Comparison of ENCODE assay signal across 1 cellular context in the genomic region with DNA sequence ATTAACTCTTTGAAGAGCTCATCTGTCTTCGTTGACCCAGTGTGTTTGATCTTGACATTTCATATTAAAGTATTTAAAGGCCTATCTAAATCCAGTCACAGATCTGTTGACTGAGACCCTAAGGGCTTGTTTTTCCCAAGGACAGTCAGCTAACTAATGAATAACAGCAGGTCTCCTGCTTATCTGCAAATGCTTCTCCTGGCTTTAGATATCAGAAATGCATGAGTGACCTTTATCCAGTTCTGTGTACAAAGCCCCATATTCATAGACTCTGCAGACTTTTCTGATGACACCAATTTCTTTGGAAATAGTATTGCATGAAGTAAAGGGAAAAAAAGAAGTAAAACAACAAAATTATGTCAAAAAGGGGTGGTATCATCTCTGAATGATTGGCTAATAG.
TF ChIP-seq lines count a peak whose summit lies in the region.

No MANE protein-coding gene starts in this region.

TF ChIP-seq in HepG2, 621 proteins besides CTCF, POLR2A, EP300 and RAD21 (continued from another document and continues in another):
- TF ChIP-seq ATF1 (CRISPR knock-in tag; IDR thresholded peaks at IDR 0.05) (peak; percentile 46; the same call in 1 of the 2 replicates), JUNB (CRISPR knock-in tag; IDR thresholded peaks at IDR 0.05; ENCODE audit: borderline replicate concordance) (no peak), BCL6 (CRISPR knock-in tag; IDR thresholded peaks at IDR 0.05) (peak; percentile 37; the same call in 1 of the 2 replicates), TARDBP (CRISPR knock-in tag; IDR thresholded peaks at IDR 0.05) (0 out of 2 replicates have a peak, but pooled peaks have one; percentile 54), TMF1 (CRISPR knock-in tag; IDR thresholded peaks at IDR 0.05; ENCODE audit: low read depth) (no peak), FOXO1 (CRISPR knock-in tag; IDR thresholded peaks at IDR 0.05) (0 out of 2 replicates have a peak, but pooled peaks have one; percentile 32), TBL1XR1 (IDR thresholded peaks at IDR 0.05; ENCODE audit: borderline replicate concordance, low read length, partially characterized antibody) (no peak), PPARG (CRISPR knock-in tag; conservative IDR thresholded peaks at IDR 0.05) (peak; percentile 71; the same call in 1 of the 2 replicates), SP5 (CRISPR knock-in tag; IDR thresholded peaks at IDR 0.05; ENCODE audit: borderline replicate concordance, low read depth) (peak; percentile 21; the same call in 1 of the 2 replicates), HNF4G (IDR thresholded peaks at IDR 0.05; ENCODE audit: borderline replicate concordance, low read depth, low read length) (peak; percentile 52), HNF4G (CRISPR knock-in tag; IDR thresholded peaks at IDR 0.05; ENCODE audit: borderline replicate concordance, low read depth) (no peak), SOX6 (IDR thresholded peaks at IDR 0.05) (no peak), SOX6 (CRISPR knock-in tag; IDR thresholded peaks at IDR 0.05) (peak; percentile 62; the same call in 1 of the 2 replicates), ZC3H4 (CRISPR knock-in tag; IDR thresholded peaks at IDR 0.05; ENCODE audit: borderline replicate concordance) (no peak), ASH2L (IDR thresholded peaks at IDR 0.05; ENCODE audit: insufficient read length, low read depth, low read length) (peak; percentile 28), ZNF260 (CRISPR knock-in tag; IDR thresholded peaks at IDR 0.05; ENCODE audit: borderline replicate concordance, low read depth) (0 out of 2 replicates have a peak, but pooled peaks have one; percentile 72), SAP130 (CRISPR knock-in tag; IDR thresholded peaks at IDR 0.05; ENCODE audit: low read depth) (peak; percentile 50; the same call in 1 of the 2 replicates), NPAS2 (CRISPR knock-in tag; IDR thresholded peaks at IDR 0.05; ENCODE audit: borderline replicate concordance) (no peak), GFI1 (CRISPR knock-in tag; IDR thresholded peaks at IDR 0.05; ENCODE audit: borderline replicate concordance) (peak; percentile 73; the same call in 1 of the 2 replicates), CBX5 (CRISPR knock-in tag; IDR thresholded peaks at IDR 0.05; ENCODE audit: borderline replicate concordance) (no peak), SMARCC2 (IDR thresholded peaks at IDR 0.05) (no peak), NR2F2 (IDR thresholded peaks at IDR 0.05; ENCODE audit: borderline replicate concordance, low read depth) (peak; percentile 27; the same call in 1 of the 2 replicates), SMC3 (IDR thresholded peaks at IDR 0.05; ENCODE audit: low read length) (no peak), CCAR2 (optimal IDR thresholded peaks at IDR 0.05; ENCODE audit: low read depth, low read length) (no peak), POLR2AphosphoS5 (IDR thresholded peaks at IDR 0.05; ENCODE audit: low read depth, low read length) (no peak), NR2F6 (IDR thresholded peaks at IDR 0.05) (peak; percentile 48; the same call in 1 of the 2 replicates), NR2F6 (CRISPR knock-in tag; IDR thresholded peaks at IDR 0.05) (peak; percentile 57; the same call in 1 of the 2 replicates), ZBTB7B (CRISPR knock-in tag; IDR thresholded peaks at IDR 0.05) (peak; percentile 74), CEBPG (CRISPR knock-in tag; IDR thresholded peaks at IDR 0.05) (0 out of 2 replicates have a peak, but pooled peaks have one; percentile 46), KLF11 (CRISPR knock-in tag; IDR thresholded peaks at IDR 0.05) (0 out of 2 replicates have a peak, but pooled peaks have one; percentile 22), ISL2 (CRISPR knock-in tag; IDR thresholded peaks at IDR 0.05) (peak; percentile 66; the same call in 1 of the 2 replicates)
- TF ChIP-seq, protein P1, sequence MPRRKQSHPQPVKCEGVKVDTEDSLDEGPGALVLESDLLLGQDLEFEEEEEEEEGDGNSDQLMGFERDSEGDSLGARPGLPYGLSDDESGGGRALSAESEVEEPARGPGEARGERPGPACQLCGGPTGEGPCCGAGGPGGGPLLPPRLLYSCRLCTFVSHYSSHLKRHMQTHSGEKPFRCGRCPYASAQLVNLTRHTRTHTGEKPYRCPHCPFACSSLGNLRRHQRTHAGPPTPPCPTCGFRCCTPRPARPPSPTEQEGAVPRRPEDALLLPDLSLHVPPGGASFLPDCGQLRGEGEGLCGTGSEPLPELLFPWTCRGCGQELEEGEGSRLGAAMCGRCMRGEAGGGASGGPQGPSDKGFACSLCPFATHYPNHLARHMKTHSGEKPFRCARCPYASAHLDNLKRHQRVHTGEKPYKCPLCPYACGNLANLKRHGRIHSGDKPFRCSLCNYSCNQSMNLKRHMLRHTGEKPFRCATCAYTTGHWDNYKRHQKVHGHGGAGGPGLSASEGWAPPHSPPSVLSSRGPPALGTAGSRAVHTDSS (CRISPR knock-in tag; conservative IDR thresholded peaks at IDR 0.05), result no peak
- TF ChIP-seq, protein P2, sequence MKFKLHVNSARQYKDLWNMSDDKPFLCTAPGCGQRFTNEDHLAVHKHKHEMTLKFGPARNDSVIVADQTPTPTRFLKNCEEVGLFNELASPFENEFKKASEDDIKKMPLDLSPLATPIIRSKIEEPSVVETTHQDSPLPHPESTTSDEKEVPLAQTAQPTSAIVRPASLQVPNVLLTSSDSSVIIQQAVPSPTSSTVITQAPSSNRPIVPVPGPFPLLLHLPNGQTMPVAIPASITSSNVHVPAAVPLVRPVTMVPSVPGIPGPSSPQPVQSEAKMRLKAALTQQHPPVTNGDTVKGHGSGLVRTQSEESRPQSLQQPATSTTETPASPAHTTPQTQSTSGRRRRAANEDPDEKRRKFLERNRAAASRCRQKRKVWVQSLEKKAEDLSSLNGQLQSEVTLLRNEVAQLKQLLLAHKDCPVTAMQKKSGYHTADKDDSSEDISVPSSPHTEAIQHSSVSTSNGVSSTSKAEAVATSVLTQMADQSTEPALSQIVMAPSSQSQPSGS (CRISPR knock-in tag; IDR thresholded peaks at IDR 0.05), result 0 out of 2 replicates have a peak, but pooled peaks have one; percentile 28
- TF ChIP-seq, protein P3, sequence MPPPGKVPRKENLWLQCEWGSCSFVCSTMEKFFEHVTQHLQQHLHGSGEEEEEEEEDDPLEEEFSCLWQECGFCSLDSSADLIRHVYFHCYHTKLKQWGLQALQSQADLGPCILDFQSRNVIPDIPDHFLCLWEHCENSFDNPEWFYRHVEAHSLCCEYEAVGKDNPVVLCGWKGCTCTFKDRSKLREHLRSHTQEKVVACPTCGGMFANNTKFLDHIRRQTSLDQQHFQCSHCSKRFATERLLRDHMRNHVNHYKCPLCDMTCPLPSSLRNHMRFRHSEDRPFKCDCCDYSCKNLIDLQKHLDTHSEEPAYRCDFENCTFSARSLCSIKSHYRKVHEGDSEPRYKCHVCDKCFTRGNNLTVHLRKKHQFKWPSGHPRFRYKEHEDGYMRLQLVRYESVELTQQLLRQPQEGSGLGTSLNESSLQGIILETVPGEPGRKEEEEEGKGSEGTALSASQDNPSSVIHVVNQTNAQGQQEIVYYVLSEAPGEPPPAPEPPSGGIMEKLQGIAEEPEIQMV (CRISPR knock-in tag; IDR thresholded peaks at IDR 0.05; ENCODE audit: low read depth), result no peak
- TF ChIP-seq, protein P4, sequence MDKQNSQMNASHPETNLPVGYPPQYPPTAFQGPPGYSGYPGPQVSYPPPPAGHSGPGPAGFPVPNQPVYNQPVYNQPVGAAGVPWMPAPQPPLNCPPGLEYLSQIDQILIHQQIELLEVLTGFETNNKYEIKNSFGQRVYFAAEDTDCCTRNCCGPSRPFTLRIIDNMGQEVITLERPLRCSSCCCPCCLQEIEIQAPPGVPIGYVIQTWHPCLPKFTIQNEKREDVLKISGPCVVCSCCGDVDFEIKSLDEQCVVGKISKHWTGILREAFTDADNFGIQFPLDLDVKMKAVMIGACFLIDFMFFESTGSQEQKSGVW (CRISPR knock-in tag; IDR thresholded peaks at IDR 0.05; ENCODE audit: borderline replicate concordance), result no peak
- TF ChIP-seq, protein P5, sequence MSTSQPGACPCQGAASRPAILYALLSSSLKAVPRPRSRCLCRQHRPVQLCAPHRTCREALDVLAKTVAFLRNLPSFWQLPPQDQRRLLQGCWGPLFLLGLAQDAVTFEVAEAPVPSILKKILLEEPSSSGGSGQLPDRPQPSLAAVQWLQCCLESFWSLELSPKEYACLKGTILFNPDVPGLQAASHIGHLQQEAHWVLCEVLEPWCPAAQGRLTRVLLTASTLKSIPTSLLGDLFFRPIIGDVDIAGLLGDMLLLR (CRISPR knock-in tag; IDR thresholded peaks at IDR 0.05), result no peak
- TF ChIP-seq, protein P6, sequence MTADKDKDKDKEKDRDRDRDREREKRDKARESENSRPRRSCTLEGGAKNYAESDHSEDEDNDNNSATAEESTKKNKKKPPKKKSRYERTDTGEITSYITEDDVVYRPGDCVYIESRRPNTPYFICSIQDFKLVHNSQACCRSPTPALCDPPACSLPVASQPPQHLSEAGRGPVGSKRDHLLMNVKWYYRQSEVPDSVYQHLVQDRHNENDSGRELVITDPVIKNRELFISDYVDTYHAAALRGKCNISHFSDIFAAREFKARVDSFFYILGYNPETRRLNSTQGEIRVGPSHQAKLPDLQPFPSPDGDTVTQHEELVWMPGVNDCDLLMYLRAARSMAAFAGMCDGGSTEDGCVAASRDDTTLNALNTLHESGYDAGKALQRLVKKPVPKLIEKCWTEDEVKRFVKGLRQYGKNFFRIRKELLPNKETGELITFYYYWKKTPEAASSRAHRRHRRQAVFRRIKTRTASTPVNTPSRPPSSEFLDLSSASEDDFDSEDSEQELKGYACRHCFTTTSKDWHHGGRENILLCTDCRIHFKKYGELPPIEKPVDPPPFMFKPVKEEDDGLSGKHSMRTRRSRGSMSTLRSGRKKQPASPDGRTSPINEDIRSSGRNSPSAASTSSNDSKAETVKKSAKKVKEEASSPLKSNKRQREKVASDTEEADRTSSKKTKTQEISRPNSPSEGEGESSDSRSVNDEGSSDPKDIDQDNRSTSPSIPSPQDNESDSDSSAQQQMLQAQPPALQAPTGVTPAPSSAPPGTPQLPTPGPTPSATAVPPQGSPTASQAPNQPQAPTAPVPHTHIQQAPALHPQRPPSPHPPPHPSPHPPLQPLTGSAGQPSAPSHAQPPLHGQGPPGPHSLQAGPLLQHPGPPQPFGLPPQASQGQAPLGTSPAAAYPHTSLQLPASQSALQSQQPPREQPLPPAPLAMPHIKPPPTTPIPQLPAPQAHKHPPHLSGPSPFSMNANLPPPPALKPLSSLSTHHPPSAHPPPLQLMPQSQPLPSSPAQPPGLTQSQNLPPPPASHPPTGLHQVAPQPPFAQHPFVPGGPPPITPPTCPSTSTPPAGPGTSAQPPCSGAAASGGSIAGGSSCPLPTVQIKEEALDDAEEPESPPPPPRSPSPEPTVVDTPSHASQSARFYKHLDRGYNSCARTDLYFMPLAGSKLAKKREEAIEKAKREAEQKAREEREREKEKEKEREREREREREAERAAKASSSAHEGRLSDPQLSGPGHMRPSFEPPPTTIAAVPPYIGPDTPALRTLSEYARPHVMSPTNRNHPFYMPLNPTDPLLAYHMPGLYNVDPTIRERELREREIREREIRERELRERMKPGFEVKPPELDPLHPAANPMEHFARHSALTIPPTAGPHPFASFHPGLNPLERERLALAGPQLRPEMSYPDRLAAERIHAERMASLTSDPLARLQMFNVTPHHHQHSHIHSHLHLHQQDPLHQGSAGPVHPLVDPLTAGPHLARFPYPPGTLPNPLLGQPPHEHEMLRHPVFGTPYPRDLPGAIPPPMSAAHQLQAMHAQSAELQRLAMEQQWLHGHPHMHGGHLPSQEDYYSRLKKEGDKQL (CRISPR knock-in tag; IDR thresholded peaks at IDR 0.05; ENCODE audit: low read depth), result 0 out of 2 replicates have a peak, but pooled peaks have one; percentile 25
- TF ChIP-seq, protein P7, sequence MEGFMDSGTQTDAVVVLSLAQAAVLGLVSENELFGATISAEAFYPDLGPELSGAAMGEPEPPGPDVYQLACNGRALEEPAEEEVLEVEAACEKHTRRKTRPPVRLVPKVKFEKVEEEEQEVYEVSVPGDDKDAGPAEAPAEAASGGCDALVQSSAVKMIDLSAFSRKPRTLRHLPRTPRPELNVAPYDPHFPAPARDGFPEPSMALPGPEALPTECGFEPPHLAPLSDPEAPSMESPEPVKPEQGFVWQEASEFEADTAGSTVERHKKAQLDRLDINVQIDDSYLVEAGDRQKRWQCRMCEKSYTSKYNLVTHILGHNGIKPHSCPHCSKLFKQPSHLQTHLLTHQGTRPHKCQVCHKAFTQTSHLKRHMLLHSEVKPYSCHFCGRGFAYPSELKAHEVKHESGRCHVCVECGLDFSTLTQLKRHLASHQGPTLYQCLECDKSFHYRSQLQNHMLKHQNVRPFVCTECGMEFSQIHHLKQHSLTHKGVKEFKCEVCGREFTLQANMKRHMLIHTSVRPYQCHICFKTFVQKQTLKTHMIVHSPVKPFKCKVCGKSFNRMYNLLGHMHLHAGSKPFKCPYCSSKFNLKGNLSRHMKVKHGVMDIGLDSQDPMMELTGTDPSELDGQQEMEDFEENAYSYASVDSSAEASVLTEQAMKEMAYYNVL (CRISPR knock-in tag; IDR thresholded peaks at IDR 0.05; ENCODE audit: borderline replicate concordance), result 0 out of 2 replicates have a peak, but pooled peaks have one; percentile 45
- TF ChIP-seq, protein P8, sequence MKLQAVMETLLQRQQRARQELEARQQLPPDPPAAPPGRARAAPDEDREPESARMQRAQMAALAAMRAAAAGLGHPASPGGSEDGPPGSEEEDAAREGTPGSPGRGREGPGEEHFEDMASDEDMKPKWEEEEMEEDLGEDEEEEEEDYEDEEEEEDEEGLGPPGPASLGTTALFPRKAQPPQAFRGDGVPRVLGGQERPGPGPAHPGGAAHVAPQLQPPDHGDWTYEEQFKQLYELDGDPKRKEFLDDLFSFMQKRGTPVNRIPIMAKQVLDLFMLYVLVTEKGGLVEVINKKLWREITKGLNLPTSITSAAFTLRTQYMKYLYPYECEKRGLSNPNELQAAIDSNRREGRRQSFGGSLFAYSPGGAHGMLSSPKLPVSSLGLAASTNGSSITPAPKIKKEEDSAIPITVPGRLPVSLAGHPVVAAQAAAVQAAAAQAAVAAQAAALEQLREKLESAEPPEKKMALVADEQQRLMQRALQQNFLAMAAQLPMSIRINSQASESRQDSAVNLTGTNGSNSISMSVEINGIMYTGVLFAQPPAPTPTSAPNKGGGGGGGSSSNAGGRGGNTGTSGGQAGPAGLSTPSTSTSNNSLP (IDR thresholded peaks at IDR 0.05; ENCODE audit: low read depth, low read length), result peak; percentile 81; the same call in 1 of the 2 replicates
- TF ChIP-seq, protein P9, sequence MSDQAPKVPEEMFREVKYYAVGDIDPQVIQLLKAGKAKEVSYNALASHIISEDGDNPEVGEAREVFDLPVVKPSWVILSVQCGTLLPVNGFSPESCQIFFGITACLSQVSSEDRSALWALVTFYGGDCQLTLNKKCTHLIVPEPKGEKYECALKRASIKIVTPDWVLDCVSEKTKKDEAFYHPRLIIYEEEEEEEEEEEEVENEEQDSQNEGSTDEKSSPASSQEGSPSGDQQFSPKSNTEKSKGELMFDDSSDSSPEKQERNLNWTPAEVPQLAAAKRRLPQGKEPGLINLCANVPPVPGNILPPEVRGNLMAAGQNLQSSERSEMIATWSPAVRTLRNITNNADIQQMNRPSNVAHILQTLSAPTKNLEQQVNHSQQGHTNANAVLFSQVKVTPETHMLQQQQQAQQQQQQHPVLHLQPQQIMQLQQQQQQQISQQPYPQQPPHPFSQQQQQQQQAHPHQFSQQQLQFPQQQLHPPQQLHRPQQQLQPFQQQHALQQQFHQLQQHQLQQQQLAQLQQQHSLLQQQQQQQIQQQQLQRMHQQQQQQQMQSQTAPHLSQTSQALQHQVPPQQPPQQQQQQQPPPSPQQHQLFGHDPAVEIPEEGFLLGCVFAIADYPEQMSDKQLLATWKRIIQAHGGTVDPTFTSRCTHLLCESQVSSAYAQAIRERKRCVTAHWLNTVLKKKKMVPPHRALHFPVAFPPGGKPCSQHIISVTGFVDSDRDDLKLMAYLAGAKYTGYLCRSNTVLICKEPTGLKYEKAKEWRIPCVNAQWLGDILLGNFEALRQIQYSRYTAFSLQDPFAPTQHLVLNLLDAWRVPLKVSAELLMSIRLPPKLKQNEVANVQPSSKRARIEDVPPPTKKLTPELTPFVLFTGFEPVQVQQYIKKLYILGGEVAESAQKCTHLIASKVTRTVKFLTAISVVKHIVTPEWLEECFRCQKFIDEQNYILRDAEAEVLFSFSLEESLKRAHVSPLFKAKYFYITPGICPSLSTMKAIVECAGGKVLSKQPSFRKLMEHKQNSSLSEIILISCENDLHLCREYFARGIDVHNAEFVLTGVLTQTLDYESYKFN (CRISPR knock-in tag; conservative IDR thresholded peaks at IDR 0.05), result peak; percentile 73
